Comparison of ENCODE assay signal across 7 cellular contexts in genomic region chr14:77043177-77043983, GRCh38. TPM values are rescaled to one million over a fixed set of nuclear protein-coding genes. Genes with fewer than 3 reads are reported as not detected.
DNase-seq lines count a peak whose midpoint lies in the region; ATAC-seq, FAIRE-seq and TF ChIP-seq lines count a peak whose summit lies in the region.

No MANE protein-coding gene starts in this region.

- TF ChIP-seq POLR2A in right lobe of liver (IDR thresholded peaks at IDR 0.05) (peak; percentile 32), stomach (IDR thresholded peaks at IDR 0.05) (no peak)

- peaks cover 72 to 78% of the 10 kb centered on the region in 2 experiments for H3K4me1 ChIP-seq in SK-N-SH (ENCODE audit: control insufficient read depth in 1 of 2, insufficient read depth in 2 of 2, low read depth in 1 of 2, low read length in 1 of 2)
- H3K4me1 ChIP-seq in right lobe of liver: peaks cover 2 to 77% (median 53%) of the 10 kb centered on the region in 4 donors
- peaks cover 75 to 88% (median 83%) of the 10 kb centered on the region in 4 donors for H3K4me1 ChIP-seq in stomach

- no peak for DNase-seq in SK-N-SH
- DNase-seq in bronchial epithelial cell (ENCODE audit: low read depth): peak; percentile 64
- DNase-seq in right lobe of liver: peak in 1 of 3 donors; percentile 50
- DNase-seq in stomach: no peak
- DNase-seq in GM10266 (ENCODE audit: extremely low spot score): no peak

- TF ChIP-seq EP300 in SK-N-SH (IDR thresholded peaks at IDR 0.05; ENCODE audit: borderline replicate concordance in 1 of 2, low read depth in 1 of 2, low read length in 1 of 2) (peak; percentile 38 to 80), stomach (IDR thresholded peaks at IDR 0.05) (peak; percentile 13)

- peak overlapping the region; percentile 66; the same call in 1 of the 2 replicates for H2AFZ ChIP-seq in SK-N-SH (ENCODE audit: low read depth)

- TF ChIP-seq CTCF in SK-N-SH (IDR thresholded peaks at IDR 0.05) (no peak), bronchial epithelial cell (IDR thresholded peaks at IDR 0.05; ENCODE audit: insufficient read depth, low read length, severe bottlenecking) (no peak), right lobe of liver (IDR thresholded peaks at IDR 0.05) (no peak), stomach (IDR thresholded peaks at IDR 0.05) (no peak), GM10266 (IDR thresholded peaks at IDR 0.05; ENCODE audit: control insufficient read depth, insufficient read depth, low read depth, missing control alignments) (no peak)

- H3F3A ChIP-seq in SK-N-SH (replicated peaks; ENCODE audit: insufficient read depth): peaks cover 56% of the 10 kb centered on the region

- no peaks in the 10 kb centered on the region for H3K79me2 ChIP-seq in SK-N-SH (ENCODE audit: insufficient read depth)

- FAIRE-seq in bronchial epithelial cell (lab: Jason Lieb, UNC): no peak

- H3K27me3 ChIP-seq in SK-N-SH (ENCODE audit: insufficient read depth) (no peaks in the 10 kb centered on the region), bronchial epithelial cell (ENCODE audit: control insufficient read depth, insufficient read depth, low read length) (no peaks in the 10 kb centered on the region), right lobe of liver (no peaks in the 10 kb centered on the region), stomach (no peaks in the 10 kb centered on the region)

- H3K9ac ChIP-seq in SK-N-SH: peak overlapping the region; percentile 86

- no peaks in the 10 kb centered on the region for H4K20me1 ChIP-seq in SK-N-SH (ENCODE audit: insufficient read depth)

- 37% methylated on average over 10 of the region's 10 CpGs for WGBS in SK-N-SH (ENCODE audit: low lambda C conversion rate)
- 13% methylated on average over 9 of the region's 10 CpGs for WGBS in right lobe of liver (ENCODE audit: insufficient coverage, low coverage, low lambda C conversion rate, missing lambda C conversion rate)
- 22 to 28% (median 27%) methylated on average over 10 of the region's 10 CpGs for WGBS in stomach, 5 donors

- peak overlapping the region; percentile 99 to 100 for H3K27ac ChIP-seq in SK-N-SH (ENCODE audit: low read depth in 2 of 2, low read length in 1 of 2)
- H3K27ac ChIP-seq in right lobe of liver: peak overlapping the region; percentile 92 to 98 (median 93)
- H3K27ac ChIP-seq in stomach: peak overlapping the region; percentile 89 to 100 (median 98)

- H3K4me3 ChIP-seq in SK-N-SH (ENCODE audit: low read depth in 2 of 2, low read length in 1 of 2): no peak overlapping the region
- no peak overlapping the region for H3K4me3 ChIP-seq in bronchial epithelial cell (ENCODE audit: low read depth, low read length)
- peak overlapping the region in 2 of 3 donors; percentile 2 to 22 for H3K4me3 ChIP-seq in right lobe of liver
- H3K4me3 ChIP-seq in stomach: no peak overlapping the region

- CTCF ChIA-PET in SK-N-SH (lab: Yijun Ruan, JAX): interaction anchor here (1.3 to 24.4 kb wide), 5 partner anchors 10 to 170 kb away, joined by 4 to 484 read pairs (median 31); partner anchors contain the start of gene IRF2BPL

- ATAC-seq in HG02610 (IDR thresholded peaks at IDR 0.05; ENCODE audit: unreplicated experiment) (peak; percentile 38), right lobe of liver (peak; percentile 8 to 38 (median 24)), GM19452 (IDR thresholded peaks at IDR 0.05; ENCODE audit: unreplicated experiment) (no peak)

- POLR2A ChIA-PET in SK-N-SH (lab: Yijun Ruan, JAX): interaction anchor here (1.5 kb wide), 1 partner anchor 86 kb away, joined by 5 read pairs; no protein-coding TSS in a partner anchor

- intact Hi-C loops in right lobe of liver (cut with DNase I): no loop called here
- intact Hi-C loops in stomach (cut with DNase I; ENCODE audit: low total_unique reads): no loop called here

- no peaks in the 10 kb centered on the region for H3K36me3 ChIP-seq in SK-N-SH (replicated peaks in 1 of 2; ENCODE audit: control insufficient read depth in 1 of 2, insufficient read depth in 2 of 2, low read length in 1 of 2)
- H3K36me3 ChIP-seq in bronchial epithelial cell (ENCODE audit: control insufficient read depth, insufficient read depth, low read length): no peaks in the 10 kb centered on the region
- no peaks in the 10 kb centered on the region for H3K36me3 ChIP-seq in right lobe of liver
- no peaks in the 10 kb centered on the region for H3K36me3 ChIP-seq in stomach

- H3K9me2 ChIP-seq in SK-N-SH: no peaks in the 10 kb centered on the region

- no peaks in the 10 kb centered on the region for H3K9me3 ChIP-seq in SK-N-SH
- H3K9me3 ChIP-seq in right lobe of liver: no peaks in the 10 kb centered on the region
- no peaks in the 10 kb centered on the region for H3K9me3 ChIP-seq in stomach

- peak overlapping the region; percentile 87 for H3K4me2 ChIP-seq in SK-N-SH

- TF ChIP-seq RAD21 in SK-N-SH (IDR thresholded peaks at IDR 0.05; ENCODE audit: low read length): no peak

TF ChIP-seq in SK-N-SH, 30 proteins besides CTCF, POLR2A, EP300 and RAD21 (continues in another document):
- peak; percentile 45; the same call in 1 of the 2 replicates for TF ChIP-seq FOXM1 (IDR thresholded peaks at IDR 0.05; ENCODE audit: low read depth)
- TF ChIP-seq FOSL2 (IDR thresholded peaks at IDR 0.05; ENCODE audit: borderline replicate concordance, low read depth): peak; percentile 38; the same call in 1 of the 2 replicates
- no peak for TF ChIP-seq FOXJ3 (CRISPR knock-in tag; IDR thresholded peaks at IDR 0.05)
- 0 out of 2 replicates have a peak, but pooled peaks have one; percentile 22 for TF ChIP-seq SIN3A (IDR thresholded peaks at IDR 0.05; ENCODE audit: borderline replicate concordance, low read depth, low read length)
- no peak for TF ChIP-seq IRF3 (IDR thresholded peaks at IDR 0.05; ENCODE audit: low read depth, low read length)
- TF ChIP-seq CHD2 (IDR thresholded peaks at IDR 0.05; ENCODE audit: low read length, partially characterized antibody): no peak
- 0 out of 2 replicates have a peak, but pooled peaks have one; percentile 18 for TF ChIP-seq MXI1 (IDR thresholded peaks at IDR 0.05; ENCODE audit: low read depth, low read length)
- TF ChIP-seq USF2 (IDR thresholded peaks at IDR 0.05; ENCODE audit: borderline replicate concordance, low read depth, low read length): no peak
- TF ChIP-seq USF1 (IDR thresholded peaks at IDR 0.05; ENCODE audit: borderline replicate concordance, low read depth): no peak; the same call in 1 of the 2 replicates
- peak; percentile 52 for TF ChIP-seq JUND (IDR thresholded peaks at IDR 0.05)
- peak; percentile 96 for TF ChIP-seq MEF2A (IDR thresholded peaks at IDR 0.05; ENCODE audit: borderline replicate concordance, low read depth)
- no peak for TF ChIP-seq EZH2phosphoT487 (IDR thresholded peaks at IDR 0.05; ENCODE audit: borderline replicate concordance, low read depth)
- TF ChIP-seq TAF1 (IDR thresholded peaks at IDR 0.05; ENCODE audit: borderline replicate concordance, low read depth, low read length): no peak
- no peak for TF ChIP-seq RFX5 (IDR thresholded peaks at IDR 0.05; ENCODE audit: low read length)
- TF ChIP-seq NFIC (IDR thresholded peaks at IDR 0.05; ENCODE audit: borderline replicate concordance): peak; percentile 82
- TF ChIP-seq TCF12 (IDR thresholded peaks at IDR 0.05): peak; percentile 81

RNA-seq across cellular contexts. Expression of gene IRF2BPL, which starts 14.9 kb away (rescaled TPM):
- polyA plus RNA-seq in SK-N-SH (2012; rRNA removed): 10.9 and 17.1 TPM in 2 replicates
- polyA plus RNA-seq in SK-N-SH (2012; cell fraction: cytosol; rRNA removed): 9.1 and 14.4 TPM in 2 replicates
- polyA plus RNA-seq in SK-N-SH (2012; cell fraction: nucleus; rRNA removed): 16.2 and 16.9 TPM in 2 replicates
- total RNA-seq in bronchial epithelial cell: 12.0 and 12.1 TPM in 2 replicates
- total RNA-seq in right lobe of liver: 10 to 100 TPM; 11.7 to 18.1 (median 13.7) TPM
- total RNA-seq in stomach: 10 to 100 TPM in 4 of 5 donors, 1 to 10 TPM in 1; 5.3 to 43.6 (median 28.4) TPM
- polyA plus RNA-seq in stomach: 10 to 100 TPM in 2 of 3 donors, 1 to 10 TPM in 1; 8.5 to 17.7 (median 10.5) TPM

RNA-seq across cellular contexts. Expression of gene CIPC, which starts 54.7 kb away (rescaled TPM):
- polyA plus RNA-seq in SK-N-SH (2012; rRNA removed): 6.5 and 9.6 TPM in 2 replicates
- 8.0 and 8.5 TPM in 2 replicates for polyA plus RNA-seq in SK-N-SH (2012; cell fraction: cytosol; rRNA removed)
- 8.3 and 10.3 TPM in 2 replicates for polyA plus RNA-seq in SK-N-SH (2012; cell fraction: nucleus; rRNA removed)
- 9.7 and 14.5 TPM in 2 replicates for total RNA-seq in bronchial epithelial cell
- 10 to 100 TPM; 10.4 to 18.7 (median 12.7) TPM for total RNA-seq in right lobe of liver
- 10 to 100 TPM; 12.7 to 81.1 (median 32.2) TPM for total RNA-seq in stomach
- 10 to 100 TPM in 1 of 3 donors, 1 to 10 TPM in 2; 6.0 to 10.6 (median 6.1) TPM for polyA plus RNA-seq in stomach

Comparison
In these comparisons a context has a peak if more than half of its experiments do, and no peak if none do; other contexts are left out.
1. H3K4me3 ChIP-seq: peak in right lobe of liver (2 of 3); none in SK-N-SH (0 of 2), bronchial epithelial cell (single experiment) and stomach (0 of 4).
2. Peak in every context shown above with its lines, with median percentiles within 50 percentile points of each other: H3K27ac ChIP-seq.